19 cellular contexts compared by ENCODE assay signal in genomic region chr14:36874396-36875138, GRCh38.
DNase-seq lines count a peak whose midpoint lies in the region; ATAC-seq and TF ChIP-seq lines count a peak whose summit lies in the region.
"Had no signal": no experiment of that assay in that cellular context is flagged by ENCODE, and none has a peak within 500 bp of the region (broad histone marks: within the 10 kb centered on the region; RNA-seq: fewer than 3 reads in every experiment).

No MANE protein-coding gene starts in this region.

- H3K27me3 ChIP-seq in foreskin keratinocyte (no peaks in the 10 kb centered on the region), left ventricle myocardium inferior (ENCODE audit: low read depth) (no peaks in the 10 kb centered on the region)
- H3K27me3 ChIP-seq: heart left ventricle had no signal

- TF ChIP-seq CTCF in foreskin keratinocyte (conservative IDR thresholded peaks at IDR 0.05) (no peak), left ventricle myocardium inferior (IDR thresholded peaks at IDR 0.05; ENCODE audit: borderline replicate concordance) (no peak)

- ATAC-seq in foreskin keratinocyte: peak; percentile 61
- ATAC-seq in Right ventricle myocardium superior (ENCODE audit: poor library complexity): no peak
- ATAC-seq: GM12878, heart left ventricle, left ventricle myocardium superior, Right ventricle myocardium inferior, T-cell had no signal

- H3K4me1 ChIP-seq in foreskin keratinocyte (no peaks in the 10 kb centered on the region), left ventricle myocardium inferior (no peaks in the 10 kb centered on the region)
- H3K4me1 ChIP-seq: heart left ventricle had no signal

- H3K27ac ChIP-seq in foreskin keratinocyte (no peak overlapping the region), left ventricle myocardium inferior (replicated peaks) (no peak overlapping the region)
- H3K27ac ChIP-seq: heart left ventricle had no signal

- no peaks in the 10 kb centered on the region for H3K9me3 ChIP-seq in left ventricle myocardium inferior (replicated peaks)

- DNase-seq in DMS53 treated with DMSO at 0.1 percent for 48 hours (lab: John Stamatoyannopoulos, UW; ENCODE audit: unreplicated experiment) (peak; percentile 63), LoVo (ENCODE audit: low spot score) (peak; percentile 11), NCI-H748 (lab: John Stamatoyannopoulos, UW; ENCODE audit: unreplicated experiment) (peak; percentile 72), foreskin keratinocyte (peak; percentile 47 to 67), amygdala (lab: John Stamatoyannopoulos, UW) (no peak), Right ventricle myocardium superior (no peak), left ventricle myocardium inferior (no peak)
- DNase-seq: activated CD4-positive, alpha-beta T cell treated with anti-CD3 and anti-CD28 coated beads for 48 hours; activated naive CD4-positive, alpha-beta T cell treated with anti-CD3 and anti-CD28 coated beads, Interleukin-2, amount 50 U/mL, for 16 hours; DMS 273 treated with DMSO at 0.1 percent for 48 hours; heart left ventricle; Karpas-422; left ventricle myocardium superior; NCI-H226; nephron progenitor cell; stimulated activated naive CD4-positive, alpha-beta T cell; T-cell had no signal

- intact Hi-C loops in Right ventricle myocardium superior (cut with DNase I): no loop called here
- intact Hi-C loops in left ventricle myocardium inferior (cut with micrococcal nuclease): no loop called here

- H3K36me3 ChIP-seq in left ventricle myocardium inferior: no peaks in the 10 kb centered on the region
- H3K36me3 ChIP-seq: heart left ventricle had no signal

- H3K4me3 ChIP-seq in left ventricle myocardium inferior: no peak overlapping the region
- H3K4me3 ChIP-seq: GM12878, heart left ventricle had no signal

Comparison
In these comparisons a context has a peak if more than half of its experiments do, and no peak if none do; other contexts are left out.
1. DNase-seq: peak in DMS53 treated with DMSO at 0.1 percent for 48 hours (single experiment), LoVo (single experiment), NCI-H748 (single experiment) and foreskin keratinocyte (2 of 2); none in amygdala (0 of 56), Right ventricle myocardium superior (single experiment) and left ventricle myocardium inferior (single experiment).